Comparison of ENCODE assay signal across 8 cellular contexts in the genomic region with DNA sequence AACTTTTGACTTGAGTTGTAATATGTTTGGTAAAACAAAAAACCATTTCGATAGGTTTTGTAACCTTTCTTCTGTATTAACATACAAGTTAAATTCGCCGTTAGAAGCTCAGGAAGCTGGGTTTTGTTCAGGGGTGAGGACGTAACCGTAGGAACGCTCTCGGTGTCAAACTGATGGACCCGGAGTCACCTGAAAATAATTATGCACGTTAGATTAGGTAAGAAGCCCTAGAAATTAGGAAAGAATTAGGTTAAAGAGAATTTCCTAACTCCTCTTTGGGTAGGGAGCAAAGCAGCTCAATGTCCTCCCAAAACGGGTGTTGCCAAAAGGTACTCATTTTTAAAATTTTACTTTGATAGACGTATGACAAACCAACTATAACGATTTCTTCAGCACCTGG. TPM values are rescaled to one million over a fixed set of nuclear protein-coding genes. Genes with fewer than 3 reads are reported as not detected.
A peak's percentile ranks its signal among the peaks of the same experiment; 100 is the strongest.
DNase-seq lines count a peak whose midpoint lies in the region; ATAC-seq, FAIRE-seq and TF ChIP-seq lines count a peak whose summit lies in the region.

No MANE protein-coding gene starts in this region.

- H2AFZ ChIP-seq in MM.1S (ENCODE audit: low read length) (peak overlapping the region; percentile 96), H1 (ENCODE audit: low read length) (no peak overlapping the region)

- no peak for ATAC-seq in GM21390 (IDR thresholded peaks at IDR 0.05; ENCODE audit: unreplicated experiment)

- H3K36me3 ChIP-seq in CD8-positive, alpha-beta memory T cell (ENCODE audit: insufficient read depth, low read length), result no peaks in the 10 kb centered on the region
- H3K36me3 ChIP-seq in MM.1S (replicated peaks; ENCODE audit: insufficient read depth, low read length) (no peaks in the 10 kb centered on the region), H1 (ENCODE audit: control insufficient read depth in 2 of 4, insufficient read depth in 4 of 4, low read length in 3 of 4) (peaks cover 0 to 3% (median 1%) of the 10 kb centered on the region in 4 experiments; a peak in 3 of 8 replicates), neutrophil (no peaks in the 10 kb centered on the region)

- no peak for TF ChIP-seq POLR2A in H1 (IDR thresholded peaks at IDR 0.05; ENCODE audit: control extremely low read depth in 1 of 2, low read depth in 2 of 2, low read length in 2 of 2)

- no peak overlapping the region for H3K18ac ChIP-seq in H1 (ENCODE audit: extremely low read depth, low read length)

- peaks cover 11% of the 10 kb centered on the region for H3K23me2 ChIP-seq in H1 (ENCODE audit: low read depth, low read length)

- H2BK15ac ChIP-seq in H1 (ENCODE audit: low read length), result no peak overlapping the region

- H2BK12ac ChIP-seq in H1 (ENCODE audit: low read depth, low read length), result no peak overlapping the region

- H3K4ac ChIP-seq in H1 (replicated peaks; ENCODE audit: insufficient read length, low read depth, low read length), result no peak overlapping the region

- H3K27ac Mint-ChIP-seq in CD8-positive, alpha-beta memory T cell, result peak overlapping the region; percentile 94 to 99 (median 98)

- H3K9me3 Mint-ChIP-seq in CD8-positive, alpha-beta memory T cell, result peaks cover 0 to under 1% (median 0%) of the 10 kb centered on the region in 5 donors

- no peak overlapping the region for H3K23ac ChIP-seq in H1 (ENCODE audit: insufficient read length)

- H3K79me2 ChIP-seq in MM.1S (ENCODE audit: low read length) (peaks cover 61% of the 10 kb centered on the region), H1 (ENCODE audit: control insufficient read depth in 1 of 2, insufficient read depth in 2 of 2, low read length in 2 of 2) (peaks cover 0 to 67% of the 10 kb centered on the region in 2 experiments; a peak in 2 of 4 replicates)

- FAIRE-seq in H1 (lab: Jason Lieb, UNC), result no peak

- 7% methylated on average over 12 of the region's 12 CpGs; no CpG with 5 or more reads in 1 of the 2 experiments for WGBS in H1 (ENCODE audit: extremely low coverage in 1 of 2, insufficient coverage in 1 of 2, insufficient read length in 1 of 2, insufficient replicate concordance in 2 of 2, low coverage in 1 of 2, low lambda C conversion rate in 2 of 2, missing lambda C conversion rate in 1 of 2), 2 experiments

- TF ChIP-seq RAD21 in H1 (IDR thresholded peaks at IDR 0.05 in 1 of 2, conservative IDR thresholded peaks at IDR 0.05 in 1 of 2; ENCODE audit: low read depth in 2 of 2, low read length in 2 of 2), result no peak

- no peak overlapping the region for H3K14ac ChIP-seq in H1 (ENCODE audit: insufficient read length)

- H3K4me1 Mint-ChIP-seq in CD8-positive, alpha-beta memory T cell, result peaks cover 56 to 78% (median 77%) of the 10 kb centered on the region in 3 donors

- H3K9ac ChIP-seq in MM.1S (ENCODE audit: low read length) (peak overlapping the region; percentile 84), H1 (replicated peaks in 1 of 4; ENCODE audit: extremely low read depth in 1 of 4, low read depth in 3 of 4, low read length in 3 of 4) (peak overlapping the region in 3 of 4 experiments; percentile 34 to 76 (median 74); a peak in 5 of 7 replicates)

- DNase-seq in CD8-positive, alpha-beta memory T cell, result peak in 1 of 5 donors; percentile 9
- no peak for DNase-seq in MM.1S
- no peak for DNase-seq in H1 (ENCODE audit: low read depth in 1 of 2, low spot score in 2 of 2)
- no peak for DNase-seq in SW480 (ENCODE audit: low spot score)
- DNase-seq in kidney glomerular epithelial cell (lab: John Stamatoyannopoulos, UW), result no peak
- DNase-seq in anterior cingulate cortex (lab: John Stamatoyannopoulos, UW), result no peak

- H3K27ac ChIP-seq in CD8-positive, alpha-beta memory T cell (ENCODE audit: low read depth, low read length), result peak overlapping the region; percentile 90
- H3K27ac ChIP-seq in MM.1S (ENCODE audit: low read length), result peak overlapping the region; percentile 82; the same call in 1 of the 2 replicates
- no peak overlapping the region for H3K27ac ChIP-seq in H1 (ENCODE audit: low read depth, low read length)
- H3K27ac ChIP-seq in neutrophil, result peak overlapping the region; percentile 95

- peaks cover 22% of the 10 kb centered on the region for H3F3A ChIP-seq in MM.1S (ENCODE audit: insufficient read depth, low read length)

- no peak overlapping the region for H2BK5ac ChIP-seq in H1 (ENCODE audit: low read depth, low read length)

- TF ChIP-seq EP300 in H1 (IDR thresholded peaks at IDR 0.05; ENCODE audit: borderline replicate concordance in 1 of 2, low read depth in 2 of 2, low read length in 2 of 2), result no peak

- no peaks in the 10 kb centered on the region for H3K27me3 ChIP-seq in CD8-positive, alpha-beta memory T cell (ENCODE audit: insufficient read depth, low read length, poor library complexity, severe bottlenecking)
- H3K27me3 ChIP-seq in MM.1S (replicated peaks; ENCODE audit: insufficient read depth, low read length), result no peaks in the 10 kb centered on the region
- H3K27me3 ChIP-seq in H1 (replicated peaks in 1 of 4; ENCODE audit: control insufficient read depth in 3 of 4, extremely low read depth in 1 of 4, insufficient read depth in 3 of 4, low read length in 3 of 4), result no peaks in the 10 kb centered on the region
- H3K27me3 ChIP-seq in neutrophil, result no peaks in the 10 kb centered on the region

- no peaks in the 10 kb centered on the region for H3K9me2 ChIP-seq in MM.1S (replicated peaks; ENCODE audit: insufficient read depth, low read length)

- no peaks in the 10 kb centered on the region for H3K9me3 ChIP-seq in CD8-positive, alpha-beta memory T cell (ENCODE audit: low read length)
- H3K9me3 ChIP-seq in MM.1S (replicated peaks; ENCODE audit: insufficient read depth, low read length), result no peaks in the 10 kb centered on the region
- H3K9me3 ChIP-seq in H1 (ENCODE audit: insufficient read depth in 2 of 2, low read depth in 1 of 2, low read length in 1 of 2), result no peaks in the 10 kb centered on the region
- H3K9me3 ChIP-seq in neutrophil, result no peaks in the 10 kb centered on the region

- TF ChIP-seq CTCF in MM.1S (IDR thresholded peaks at IDR 0.05; ENCODE audit: low read length) (no peak), H1 (IDR thresholded peaks at IDR 0.05; ENCODE audit: control extremely low read depth in 1 of 3, insufficient read depth in 1 of 3, low read depth in 1 of 3, low read length in 3 of 3) (no peak), neutrophil (IDR thresholded peaks at IDR 0.05) (no peak)

- CTCF ChIA-PET in CD8-positive, alpha-beta memory T cell (lab: Charles Lee), result interaction anchor here (0.9 to 4.9 kb wide), 8 partner anchors 11 to 169 kb away, joined by 3 to 61 read pairs (median 6); a partner anchor contains a TSS
- CTCF ChIA-PET in H1 (lab: Charles Lee; ENCODE audit: partially characterized antibody), result interaction anchor here (0.5 to 1.6 kb wide), 4 partner anchors 10 to 382 kb away, joined by 3 to 4 read pairs (median 3); a partner anchor contains a TSS

- no peak overlapping the region for H2BK120ac ChIP-seq in H1 (replicated peaks; ENCODE audit: low read depth, low read length)

- H4K91ac ChIP-seq in H1 (replicated peaks; ENCODE audit: insufficient read length, low read length), result no peak overlapping the region

- POLR2A ChIA-PET in CD8-positive, alpha-beta memory T cell (lab: Charles Lee), result interaction anchor here (0.7 to 4.4 kb wide), 5 partner anchors 20 to 110 kb away, joined by 3 to 71 read pairs (median 13); a partner anchor contains a TSS
- POLR2A ChIA-PET in H1 (lab: Charles Lee; ENCODE audit: partially characterized antibody), result interaction anchor here (1.5 to 5.8 kb wide), 4 partner anchors 14 to 111 kb away, joined by 3 to 39 read pairs (median 6); a partner anchor contains a TSS

- no peak overlapping the region for H2BK20ac ChIP-seq in H1 (ENCODE audit: low read length)

- H4K8ac ChIP-seq in H1 (ENCODE audit: extremely low read depth, insufficient read depth, low read length), result no peak overlapping the region

- H3K4me3 Mint-ChIP-seq in CD8-positive, alpha-beta memory T cell, result peak overlapping the region; percentile 91 to 99 (median 97)

- no peaks in the 10 kb centered on the region for H4K20me1 ChIP-seq in MM.1S (ENCODE audit: insufficient read depth, low read length)
- H4K20me1 ChIP-seq in H1 (replicated peaks in 1 of 2; ENCODE audit: control insufficient read depth in 1 of 2, insufficient read depth in 2 of 2, low read length in 2 of 2), result peaks cover 3% of the 10 kb centered on the region in 2 experiments

- peaks cover 28% of the 10 kb centered on the region for H3K4me1 ChIP-seq in CD8-positive, alpha-beta memory T cell (ENCODE audit: insufficient read depth, low read length)
- H3K4me1 ChIP-seq in MM.1S (ENCODE audit: low read length) (peaks cover 11% of the 10 kb centered on the region), H1 (replicated peaks in 1 of 4; ENCODE audit: control insufficient read depth in 3 of 4, insufficient read depth in 4 of 4, low read length in 3 of 4) (peaks cover 0 to 9% (median 1%) of the 10 kb centered on the region in 4 experiments; a peak in 3 of 7 replicates), neutrophil (ENCODE audit: control insufficient read depth in 1 of 2, insufficient read depth in 1 of 2, low read depth in 1 of 2, low read length in 1 of 2) (peaks cover 13 to 22% of the 10 kb centered on the region in 2 experiments)

- H3K4me3 ChIP-seq in CD8-positive, alpha-beta memory T cell (ENCODE audit: low read length), result peak overlapping the region; percentile 91
- peak overlapping the region; percentile 95 for H3K4me3 ChIP-seq in MM.1S (ENCODE audit: low read length)
- H3K4me3 ChIP-seq in H1 (ENCODE audit: extremely low read depth in 1 of 4, insufficient read depth in 2 of 4, low read depth in 3 of 4, low read length in 4 of 4), result peak overlapping the region; percentile 61 to 88 (median 84)
- H3K4me3 ChIP-seq in neutrophil (ENCODE audit: low read depth in 1 of 2, low read length in 1 of 2), result peak overlapping the region; percentile 73 to 81

- H3K27me3 Mint-ChIP-seq in CD8-positive, alpha-beta memory T cell, result peaks cover 0 to 1% of the 10 kb centered on the region in 2 donors

- no peak overlapping the region for H2AK5ac ChIP-seq in H1 (ENCODE audit: low read depth, low read length)

- no peaks in the 10 kb centered on the region for H3K79me1 ChIP-seq in H1 (ENCODE audit: low read depth, low read length)

- H3K4me2 ChIP-seq in MM.1S (ENCODE audit: low read depth, low read length) (peak overlapping the region; percentile 67), H1 (ENCODE audit: insufficient read depth in 1 of 2, low read depth in 2 of 2, low read length in 2 of 2) (peak overlapping the region; percentile 76 to 97)

- H4K5ac ChIP-seq in H1 (ENCODE audit: insufficient read length, low read depth, low read length), result peak overlapping the region; percentile 48

- peak overlapping the region; percentile 52 for H3K56ac ChIP-seq in H1 (replicated peaks; ENCODE audit: insufficient read length, low read depth, low read length)

- H3K36me3 Mint-ChIP-seq in CD8-positive, alpha-beta memory T cell, result peaks cover 4 to 35% (median 8%) of the 10 kb centered on the region in 3 donors

RNA-seq across cellular contexts. Expression of a gene that starts 0.9 kb away (rescaled TPM):
- 10 to 100 TPM; 30.9 to 33.3 TPM for total RNA-seq in CD8-positive, alpha-beta memory T cell
- polyA plus RNA-seq in CD8-positive, alpha-beta memory T cell, result 62.9 TPM
- total RNA-seq in H1 (2021; fragmentation: NEBNext Ultra II Directional; extraction: Animal tissue kit (Norgen Biotek cat#: 25700)), result 28.5 and 28.7 TPM in 2 replicates
- polyA plus RNA-seq in H1 (2011; rRNA removed), result 5.1 and 10.0 TPM in 2 replicates
- polyA plus RNA-seq in H1 (2011; cell fraction: cytosol; rRNA removed), result 14.8 TPM
- polyA plus RNA-seq in H1 (2011; cell fraction: nucleus; rRNA removed), result 2.0 TPM
- 13.8 to 27.7 TPM (median 18.4 TPM) in 4 replicates for polyA plus RNA-seq in H1 (2012, experiment 1 of 2)
- polyA plus RNA-seq in H1 (2012, experiment 2 of 2), result 1.8 TPM
- 18.5 TPM for polyA plus RNA-seq in H1 (2013, experiment 1 of 2)
- 20.6 TPM for polyA plus RNA-seq in H1 (2013, experiment 2 of 2)
- 18.7 and 22.4 TPM in 2 replicates for polyA minus RNA-seq in H1 (2011; rRNA and poly(A)+ RNA removed)
- polyA minus RNA-seq in H1 (2011; cell fraction: cytosol; rRNA and poly(A)+ RNA removed), result 17.5 TPM
- polyA minus RNA-seq in H1 (2011; cell fraction: nucleus; rRNA and poly(A)+ RNA removed), result 24.4 TPM

RNA-seq across cellular contexts. Expression of a gene that starts 44.0 kb away (rescaled TPM):
- total RNA-seq in CD8-positive, alpha-beta memory T cell, result 1 to 10 TPM; 2.7 to 3.3 TPM
- 0.35 TPM for polyA plus RNA-seq in CD8-positive, alpha-beta memory T cell
- total RNA-seq in H1 (2021; fragmentation: NEBNext Ultra II Directional; extraction: Animal tissue kit (Norgen Biotek cat#: 25700)), result 4.7 and 5.2 TPM in 2 replicates
- 2.4 and 6.4 TPM in 2 replicates for polyA plus RNA-seq in H1 (2011; rRNA removed)
- polyA plus RNA-seq in H1 (2011; cell fraction: cytosol; rRNA removed), result 3.2 TPM
- 2.0 TPM for polyA plus RNA-seq in H1 (2011; cell fraction: nucleus; rRNA removed)
- 3.6 to 4.2 TPM (median 3.7 TPM) in 4 replicates for polyA plus RNA-seq in H1 (2012, experiment 1 of 2)
- polyA plus RNA-seq in H1 (2012, experiment 2 of 2), result 1.8 TPM
- polyA plus RNA-seq in H1 (2013, experiment 1 of 2), result 5.2 TPM
- polyA plus RNA-seq in H1 (2013, experiment 2 of 2), result 5.7 TPM
- 5.3 and 5.7 TPM in 2 replicates for polyA minus RNA-seq in H1 (2011; rRNA and poly(A)+ RNA removed)
- 4.6 TPM for polyA minus RNA-seq in H1 (2011; cell fraction: cytosol; rRNA and poly(A)+ RNA removed)
- polyA minus RNA-seq in H1 (2011; cell fraction: nucleus; rRNA and poly(A)+ RNA removed), result 7.0 TPM
